Comparison of ENCODE assay signal across 11 cellular contexts in genomic region chr5:138273834-138274188, GRCh38. TPM values are rescaled to one million over a fixed set of nuclear protein-coding genes. Genes with fewer than 3 reads are reported as not detected.
DNase-seq lines count a peak whose midpoint lies in the region; ATAC-seq and TF ChIP-seq lines count a peak whose summit lies in the region.
"Had no signal": no experiment of that assay in that cellular context is flagged by ENCODE, and none has a peak within 500 bp of the region (broad histone marks: within the 10 kb centered on the region; RNA-seq: fewer than 3 reads in every experiment).

No MANE protein-coding gene starts in this region.

- H3K4me1 Mint-ChIP-seq in T-helper 17 cell, result peaks cover 4% of the 10 kb centered on the region
- H3K4me1 Mint-ChIP-seq in glutamatergic neuron (ENCODE audit: low read depth, unreplicated experiment), result peaks cover 7% of the 10 kb centered on the region

- CTCF ChIA-PET in HEK293T (lab: Yijun Ruan, JAX), result no interaction called here

- no peak for ATAC-seq in T-helper 17 cell
- no peak for ATAC-seq in gastrocnemius medialis
- ATAC-seq: left lobe of liver had no signal

- WGBS in lower leg skin, 2 donors, result 55 to 63% methylated on average over 6 of the region's 6 CpGs

- no peak overlapping the region for H3K27ac ChIP-seq in gastrocnemius medialis

- peaks cover 3% of the 10 kb centered on the region for H3K36me3 Mint-ChIP-seq in T-helper 17 cell (ENCODE audit: low read depth)
- no peaks in the 10 kb centered on the region for H3K36me3 Mint-ChIP-seq in glutamatergic neuron (ENCODE audit: unreplicated experiment)

- H3K4me1 ChIP-seq in gastrocnemius medialis, result peaks cover 0 to 5% of the 10 kb centered on the region in 2 donors

- DNase-seq in GM12865 (ENCODE audit: low read depth) (no peak), T-helper 17 cell (no peak), glutamatergic neuron (no peak), gastrocnemius medialis (no peak), lower leg skin (ENCODE audit: low spot score in 2 of 2) (no peak), NCI-H748 treated with DMSO at 0.1 percent for 48 hours (lab: John Stamatoyannopoulos, UW) (no peak), KBM-7 (no peak), HEK293T (ENCODE audit: extremely low spot score) (no peak)
- DNase-seq: HFFc6 had no signal

- H3K4me3 ChIP-seq in GM12865 (ENCODE audit: low read depth, low read length) (peak overlapping the region; percentile 42), gastrocnemius medialis (peak overlapping the region in 3 of 4 donors; percentile 32 to 47 (median 37)), lower leg skin (ENCODE audit: low read depth, poor library complexity, severe bottlenecking) (no peak overlapping the region)

- H3K4me3 Mint-ChIP-seq in T-helper 17 cell, result peak overlapping the region; percentile 7
- H3K4me3 Mint-ChIP-seq in glutamatergic neuron (ENCODE audit: unreplicated experiment), result peak overlapping the region; percentile 67
- H3K4me3 Mint-ChIP-seq: HFFc6 had no signal

- H3K9me3 Mint-ChIP-seq in glutamatergic neuron (ENCODE audit: unreplicated experiment), result no peaks in the 10 kb centered on the region
- H3K9me3 Mint-ChIP-seq: HFFc6 had no signal

- in situ Hi-C loops in gastrocnemius medialis (cut with MboI; ENCODE audit: low sequenced_read_pairs in 4 of 4), result no loop called here
- in situ Hi-C loops in KBM-7 (cut with MboI; ENCODE audit: low pct_unique_long_range_greater_than_20kb, low sequenced_read_pairs), result no loop called here

- POLR2A ChIA-PET in HEK293T (lab: Yijun Ruan, JAX), result no interaction called here

- TF ChIP-seq CTCF in GM12865 (IDR thresholded peaks at IDR 0.05; ENCODE audit: insufficient read depth, low read depth, low read length, missing control alignments) (no peak), glutamatergic neuron (IDR thresholded peaks at IDR 0.05; ENCODE audit: partially characterized antibody, unreplicated experiment) (no peak), gastrocnemius medialis (IDR thresholded peaks at IDR 0.05 in 4 of 5, conservative IDR thresholded peaks at IDR 0.05 in 1 of 5) (no peak), lower leg skin (IDR thresholded peaks at IDR 0.05) (no peak)

- intact Hi-C loops in gastrocnemius medialis (cut with DNase I; ENCODE audit: low total_unique reads) (no loop called here), lower leg skin (cut with DNase I; ENCODE audit: low total_unique reads) (no loop called here)

- TF ChIP-seq POLR2A in gastrocnemius medialis (IDR thresholded peaks at IDR 0.05) (no peak), lower leg skin (IDR thresholded peaks at IDR 0.05) (no peak)

- H3K27me3 ChIP-seq in gastrocnemius medialis, result peaks cover 5 to 15% (median 9%) of the 10 kb centered on the region in 3 donors

- H3K36me3 ChIP-seq in gastrocnemius medialis, result no peaks in the 10 kb centered on the region

- no peaks in the 10 kb centered on the region for H3K9me3 ChIP-seq in T-helper 17 cell (ENCODE audit: control insufficient read depth, low read length, poor library complexity, severe bottlenecking)
- no peaks in the 10 kb centered on the region for H3K9me3 ChIP-seq in gastrocnemius medialis

- H3K27ac Mint-ChIP-seq in T-helper 17 cell (no peak overlapping the region), glutamatergic neuron (ENCODE audit: unreplicated experiment) (no peak overlapping the region)
- H3K27ac Mint-ChIP-seq: HFFc6 had no signal

- peaks cover 45% of the 10 kb centered on the region for H3K27me3 Mint-ChIP-seq in T-helper 17 cell
- peaks cover 14% of the 10 kb centered on the region for H3K27me3 Mint-ChIP-seq in glutamatergic neuron (ENCODE audit: unreplicated experiment)

TF ChIP-seq in HEK293T, 16 proteins besides CTCF, POLR2A, EP300 and RAD21:
- TF ChIP-seq HDGF (IDR thresholded peaks at IDR 0.05; ENCODE audit: borderline replicate concordance), result no peak
- no peak for TF ChIP-seq FOXK2 (IDR thresholded peaks at IDR 0.05)
- no peak for TF ChIP-seq ARNT (IDR thresholded peaks at IDR 0.05)
- TF ChIP-seq BHLHE40 (IDR thresholded peaks at IDR 0.05; ENCODE audit: borderline replicate concordance), result no peak
- no peak for TF ChIP-seq FOXA1 (IDR thresholded peaks at IDR 0.05)
- TF ChIP-seq CTBP1 (IDR thresholded peaks at IDR 0.05; ENCODE audit: borderline replicate concordance), result no peak
- TF ChIP-seq L3MBTL2 (conservative IDR thresholded peaks at IDR 0.05), result no peak
- no peak for TF ChIP-seq PKNOX1 (IDR thresholded peaks at IDR 0.05)
- no peak for TF ChIP-seq ZNF384 (IDR thresholded peaks at IDR 0.05)
- no peak for TF ChIP-seq SP1 (IDR thresholded peaks at IDR 0.05)
- no peak for TF ChIP-seq NFRKB (IDR thresholded peaks at IDR 0.05)
- no peak for TF ChIP-seq TARDBP (IDR thresholded peaks at IDR 0.05)
- no peak for TF ChIP-seq LEF1 (IDR thresholded peaks at IDR 0.05; ENCODE audit: borderline replicate concordance)
- TF ChIP-seq SUZ12 (IDR thresholded peaks at IDR 0.05), result no peak
- TF ChIP-seq FOXM1 (IDR thresholded peaks at IDR 0.05; ENCODE audit: borderline replicate concordance), result no peak
- TF ChIP-seq ELF4 (IDR thresholded peaks at IDR 0.05), result no peak

RNA-seq across cellular contexts. Expression of gene GFRA3, which starts 0.6 kb away (rescaled TPM):
- total RNA-seq in T-helper 17 cell, result not detected
- total RNA-seq in glutamatergic neuron (ENCODE audit: unreplicated experiment), result 1.1 TPM
- total RNA-seq in gastrocnemius medialis, result under 1 TPM in 1 of 4 donors, not detected in 3; 0.42 TPM
- 1 to 10 TPM in 1 of 4 donors, under 1 TPM in 1, not detected in 2; 0.42 to 1.6 TPM for total RNA-seq in lower leg skin
- total RNA-seq: HFFc6, HT-29, left lobe of liver had no signal

RNA-seq across cellular contexts. Expression of gene CDC25C, which starts 57.8 kb away (rescaled TPM):
- total RNA-seq in T-helper 17 cell (not detected), glutamatergic neuron (ENCODE audit: unreplicated experiment) (3.2 TPM), gastrocnemius medialis (not detected), lower leg skin (1 to 10 TPM in 1 of 4 donors, under 1 TPM in 2, not detected in 1; 0.34 to 1.4 (median 0.69) TPM)
- total RNA-seq: left lobe of liver had no signal
